8 cellular contexts compared by ENCODE assay signal in the genomic region with DNA sequence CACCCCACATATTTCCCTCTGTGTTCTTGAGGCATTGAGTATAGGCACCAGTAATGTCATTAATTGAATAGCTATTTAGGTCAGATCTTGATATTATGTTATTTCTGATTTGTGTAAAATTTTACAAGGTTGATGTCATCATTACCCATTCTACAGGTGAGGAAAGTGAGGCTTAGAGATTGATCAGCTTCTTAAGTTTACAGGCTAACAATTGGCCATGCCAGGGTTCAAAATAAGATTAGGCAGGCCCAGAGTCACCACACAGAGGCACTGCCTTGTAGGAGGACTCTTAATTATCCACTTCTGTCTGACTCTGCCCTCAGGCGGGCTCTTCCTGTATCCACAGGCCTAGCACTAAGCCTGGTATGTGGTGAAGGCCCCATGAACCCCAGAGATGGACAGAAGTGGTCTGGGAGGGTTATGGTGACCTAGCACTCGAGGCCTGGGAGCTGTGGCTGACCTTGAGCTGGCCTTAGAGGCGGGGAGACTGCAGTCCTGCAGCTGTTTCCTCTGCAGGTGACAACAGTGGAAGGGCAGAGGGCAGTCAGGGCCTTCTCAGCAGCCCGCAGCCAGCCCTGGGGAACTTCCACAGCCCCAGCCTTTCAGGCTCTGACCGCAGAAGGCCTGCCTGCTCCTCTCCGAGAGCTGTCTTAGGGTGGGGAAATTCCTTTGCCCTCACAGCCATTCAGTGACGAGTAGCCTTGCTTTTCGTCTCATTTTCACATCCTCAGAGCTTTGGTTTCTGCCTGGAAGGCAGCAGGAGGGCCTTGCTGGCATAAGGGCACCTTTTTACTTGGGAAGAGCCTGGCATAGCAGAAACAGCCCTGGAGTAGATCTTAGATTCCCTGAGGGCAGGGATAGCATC. TPM values are rescaled to one million over a fixed set of nuclear protein-coding genes. Genes with fewer than 3 reads are reported as not detected.
DNase-seq lines count a peak whose midpoint lies in the region; ATAC-seq, FAIRE-seq and TF ChIP-seq lines count a peak whose summit lies in the region.

No MANE protein-coding gene starts in this region.

- POLR2A ChIA-PET in activated CD8-positive, alpha-beta T cell treated with anti-CD3 and anti-CD28 coated beads for 36 hours (lab: Charles Lee): interaction anchor here (0.6 to 2.5 kb wide), 7 partner anchors 12 to 51 kb away, joined by 3 to 12 read pairs (median 4); partner anchors contain the start of genes GPN2 and ZDHHC18
- POLR2A ChIA-PET in naive thymus-derived CD8-positive, alpha-beta T cell (lab: Charles Lee): interaction anchor here (0.6 kb wide), 3 partner anchors 19 to 952 kb away, joined by 3 to 5 read pairs (median 3); no protein-coding TSS in a partner anchor

- no peak for FAIRE-seq in kidney (lab: Jason Lieb, UNC)

- peaks cover 51% of the 10 kb centered on the region for H3K36me3 Mint-ChIP-seq in activated CD8-positive, alpha-beta T cell treated with anti-CD3 and anti-CD28 coated beads for 36 hours (ENCODE audit: low read depth)
- peaks cover 0 to 80% (median 7%) of the 10 kb centered on the region in 3 donors for H3K36me3 Mint-ChIP-seq in naive thymus-derived CD8-positive, alpha-beta T cell

- CTCF ChIA-PET in activated CD8-positive, alpha-beta T cell treated with anti-CD3 and anti-CD28 coated beads for 36 hours (lab: Charles Lee): interaction anchor here (0.8 to 2.1 kb wide), 5 partner anchors 8 to 62 kb away, joined by 3 to 9 read pairs (median 4); partner anchors contain the start of gene GPATCH3

- H3K9me3 Mint-ChIP-seq in activated CD8-positive, alpha-beta T cell treated with anti-CD3 and anti-CD28 coated beads for 36 hours: no peaks in the 10 kb centered on the region
- H3K9me3 Mint-ChIP-seq in naive thymus-derived CD8-positive, alpha-beta T cell: no peaks in the 10 kb centered on the region

- H3K27ac Mint-ChIP-seq in activated CD8-positive, alpha-beta T cell treated with anti-CD3 and anti-CD28 coated beads for 36 hours: peak overlapping the region; percentile 85
- H3K27ac Mint-ChIP-seq in naive thymus-derived CD8-positive, alpha-beta T cell: peak overlapping the region in 9 of 10 donors; percentile 6 to 85 (median 58)

- intact Hi-C loops in activated CD8-positive, alpha-beta T cell treated with anti-CD3 and anti-CD28 coated beads for 36 hours (cut with micrococcal nuclease): no loop called here
- intact Hi-C loops in kidney (cut with DNase I): no loop called here

- H3K27me3 Mint-ChIP-seq in activated CD8-positive, alpha-beta T cell treated with anti-CD3 and anti-CD28 coated beads for 36 hours: no peaks in the 10 kb centered on the region
- H3K27me3 Mint-ChIP-seq in naive thymus-derived CD8-positive, alpha-beta T cell: no peaks in the 10 kb centered on the region

- H3K36me3 ChIP-seq in HAP-1 (replicated peaks) (peaks cover 42% of the 10 kb centered on the region), kidney (ENCODE audit: control insufficient read depth in 1 of 2, insufficient read depth in 2 of 2, low read length in 2 of 2) (peaks cover 13 to 15% of the 10 kb centered on the region in 2 donors)

- H3K27ac ChIP-seq in kidney (ENCODE audit: low read depth in 2 of 2, low read length in 2 of 2): no peak overlapping the region

- no peaks in the 10 kb centered on the region for H3K4me1 ChIP-seq in HAP-1
- H3K4me1 ChIP-seq in kidney (ENCODE audit: control insufficient read depth in 1 of 2, insufficient read depth in 1 of 2, low read depth in 1 of 2, low read length in 2 of 2): no peaks in the 10 kb centered on the region

- in situ Hi-C loops in HAP-1 (cut with MboI; ENCODE audit: low sequenced_read_pairs): no loop called here

- no peak overlapping the region for H3K4me3 ChIP-seq in HAP-1
- H3K4me3 ChIP-seq in kidney (ENCODE audit: low read length in 2 of 2): no peak overlapping the region

- no peaks in the 10 kb centered on the region for H3K27me3 ChIP-seq in HAP-1 (ENCODE audit: low read depth)

- no peak overlapping the region for H3K9ac ChIP-seq in kidney (ENCODE audit: low read length in 2 of 2)

- ATAC-seq in HG03064 (IDR thresholded peaks at IDR 0.05; ENCODE audit: low read depth, unreplicated experiment): peak; percentile 82
- ATAC-seq in activated CD8-positive, alpha-beta T cell treated with anti-CD3 and anti-CD28 coated beads for 36 hours: peak; percentile 91
- peak; percentile 61 to 66 for ATAC-seq in naive thymus-derived CD8-positive, alpha-beta T cell

- TF ChIP-seq CTCF in activated CD8-positive, alpha-beta T cell treated with anti-CD3 and anti-CD28 coated beads for 36 hours (IDR thresholded peaks at IDR 0.05): no peak
- TF ChIP-seq CTCF in kidney (IDR thresholded peaks at IDR 0.05; ENCODE audit: borderline replicate concordance, extremely low read depth, insufficient read depth): no peak

- H3K4me3 Mint-ChIP-seq in activated CD8-positive, alpha-beta T cell treated with anti-CD3 and anti-CD28 coated beads for 36 hours: no peak overlapping the region
- no peak overlapping the region for H3K4me3 Mint-ChIP-seq in naive thymus-derived CD8-positive, alpha-beta T cell

- H3K4me1 Mint-ChIP-seq in activated CD8-positive, alpha-beta T cell treated with anti-CD3 and anti-CD28 coated beads for 36 hours (ENCODE audit: low read depth): peaks cover 27% of the 10 kb centered on the region
- peaks cover 8 to 32% (median 22%) of the 10 kb centered on the region in 4 donors for H3K4me1 Mint-ChIP-seq in naive thymus-derived CD8-positive, alpha-beta T cell

- H3K9me3 ChIP-seq in HAP-1: no peaks in the 10 kb centered on the region
- H3K9me3 ChIP-seq in kidney (ENCODE audit: control insufficient read depth in 1 of 2, low read length in 2 of 2): no peaks in the 10 kb centered on the region

- DNase-seq in GM19238 (ENCODE audit: insufficient read length, low spot score): peak; percentile 71
- peak; percentile 73 for DNase-seq in activated CD8-positive, alpha-beta T cell treated with anti-CD3 and anti-CD28 coated beads for 36 hours
- no peak for DNase-seq in naive thymus-derived CD8-positive, alpha-beta T cell
- DNase-seq in T1000 (lab: John Stamatoyannopoulos, UW): no peak
- no peak for DNase-seq in HUDEP-2 (lab: John Stamatoyannopoulos, UW; ENCODE audit: unreplicated experiment in 76 of 76)
- DNase-seq in HAP-1 (ENCODE audit: low spot score in 2 of 2): no peak
- no peak for DNase-seq in kidney

RNA-seq across cellular contexts. Expression of gene ZDHHC18, which starts 12.2 kb away (rescaled TPM):
- 10 to 100 TPM; 55.0 to 61.3 TPM for total RNA-seq in activated CD8-positive, alpha-beta T cell treated with anti-CD3 and anti-CD28 coated beads for 36 hours
- total RNA-seq in naive thymus-derived CD8-positive, alpha-beta T cell: 10 to 100 TPM; 29.9 to 37.4 TPM
- polyA plus RNA-seq in naive thymus-derived CD8-positive, alpha-beta T cell: 10 to 100 TPM in 2 of 3 donors, 1 to 10 TPM in 1; 4.6 to 17.2 (median 12.8) TPM
- 15.6 TPM for total RNA-seq in kidney
- 6.7 TPM for polyA plus RNA-seq in kidney (ENCODE audit: insufficient read depth, low read depth, low replicate concordance)

RNA-seq across cellular contexts. Expression of gene SFN, which starts 24.2 kb away (rescaled TPM):
- under 1 TPM; 0.47 to 0.59 TPM for total RNA-seq in activated CD8-positive, alpha-beta T cell treated with anti-CD3 and anti-CD28 coated beads for 36 hours
- under 1 TPM; 0.38 to 0.47 TPM for total RNA-seq in naive thymus-derived CD8-positive, alpha-beta T cell
- not detected for polyA plus RNA-seq in naive thymus-derived CD8-positive, alpha-beta T cell
- 44.7 TPM for total RNA-seq in kidney
- 2.9 TPM for polyA plus RNA-seq in kidney (ENCODE audit: insufficient read depth, low read depth, low replicate concordance)

RNA-seq across cellular contexts. Expression of gene PIGV, which starts 51.0 kb away (rescaled TPM):
- total RNA-seq in activated CD8-positive, alpha-beta T cell treated with anti-CD3 and anti-CD28 coated beads for 36 hours: 10 to 100 TPM; 21.2 to 23.9 TPM
- total RNA-seq in naive thymus-derived CD8-positive, alpha-beta T cell: 10 to 100 TPM; 25.2 to 27.2 TPM
- 10 to 100 TPM in 1 of 3 donors, 1 to 10 TPM in 2; 8.2 to 14.4 (median 9.6) TPM for polyA plus RNA-seq in naive thymus-derived CD8-positive, alpha-beta T cell
- total RNA-seq in kidney: 13.8 TPM
- polyA plus RNA-seq in kidney (ENCODE audit: insufficient read depth, low read depth, low replicate concordance): 15.5 TPM

RNA-seq across cellular contexts. Expression of gene GPN2, which starts 51.4 kb away (rescaled TPM):
- 10 to 100 TPM; 45.9 to 47.9 TPM for total RNA-seq in activated CD8-positive, alpha-beta T cell treated with anti-CD3 and anti-CD28 coated beads for 36 hours
- total RNA-seq in naive thymus-derived CD8-positive, alpha-beta T cell: 10 to 100 TPM; 30.3 to 35.4 TPM
- 10 to 100 TPM in 2 of 3 donors, 1 to 10 TPM in 1; 9.7 to 14.8 (median 12.5) TPM for polyA plus RNA-seq in naive thymus-derived CD8-positive, alpha-beta T cell
- total RNA-seq in kidney: 28.8 TPM
- polyA plus RNA-seq in kidney (ENCODE audit: insufficient read depth, low read depth, low replicate concordance): 24.6 TPM

Comparison
In these comparisons a context has a peak if more than half of its experiments do, and no peak if none do; other contexts are left out.
1. DNase-seq: peak in GM19238 (single experiment) and activated CD8-positive, alpha-beta T cell treated with anti-CD3 and anti-CD28 coated beads for 36 hours (single experiment); none in naive thymus-derived CD8-positive, alpha-beta T cell (0 of 10), T1000 (single experiment), HUDEP-2 (0 of 76), HAP-1 (0 of 2) and kidney (single experiment).
2. RNA of gene SFN, which starts 24.2 kb away (total RNA-seq): 44.7 TPM in kidney (single experiment); 0.47 to 0.59 TPM in activated CD8-positive, alpha-beta T cell treated with anti-CD3 and anti-CD28 coated beads for 36 hours and 0.38 to 0.47 TPM in naive thymus-derived CD8-positive, alpha-beta T cell; every median in the first group is over 10 times any median in the second.
3. Peak in every context shown above with its lines, with median percentiles within 50 percentile points of each other: ATAC-seq.